23 cellular contexts compared by ENCODE assay signal in the genomic region with DNA sequence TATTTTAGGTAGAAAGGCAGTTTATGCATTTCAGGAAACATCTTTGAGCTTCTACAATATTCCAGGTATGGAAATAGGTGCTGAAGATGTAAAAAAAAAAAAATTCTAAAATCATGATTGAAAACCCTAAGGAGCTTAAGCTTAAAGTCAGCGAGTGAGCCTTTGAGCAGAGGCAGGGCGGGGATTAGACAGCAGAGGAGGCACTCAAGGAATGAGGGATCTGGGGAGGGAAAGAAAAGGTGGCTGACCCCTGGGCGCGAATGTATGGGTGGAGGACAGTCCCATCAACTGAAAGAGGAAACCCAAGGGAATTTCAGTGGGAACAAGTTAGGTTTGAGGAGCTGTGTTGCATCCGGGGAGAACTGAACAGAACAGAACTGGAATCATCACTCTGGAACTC. TPM values are rescaled to one million over a fixed set of nuclear protein-coding genes. Genes with fewer than 3 reads are reported as not detected.
DNase-seq lines count a peak whose midpoint lies in the region; ATAC-seq and TF ChIP-seq lines count a peak whose summit lies in the region.
"Had no signal": no experiment of that assay in that cellular context is flagged by ENCODE, and none has a peak within 500 bp of the region (broad histone marks: within the 10 kb centered on the region; RNA-seq: fewer than 3 reads in every experiment).

No MANE protein-coding gene starts in this region.

- no peak overlapping the region for H2BK120ac ChIP-seq in trophoblast cell (ENCODE audit: insufficient read depth, low read length, poor library complexity)

- no peak overlapping the region for H3K23ac ChIP-seq in trophoblast cell (ENCODE audit: low read length)

- no peak overlapping the region for H3K4me2 ChIP-seq in trophoblast cell (ENCODE audit: low read length)
- H3K4me2 ChIP-seq: BLaER1, KMS-11, SK-N-SH had no signal

- no peak overlapping the region for H4K91ac ChIP-seq in trophoblast cell (ENCODE audit: low read depth, low read length)

- H3K14ac ChIP-seq in trophoblast cell (ENCODE audit: low read length), result no peak overlapping the region

- H3K4ac ChIP-seq in trophoblast cell (ENCODE audit: low read depth, low read length), result no peak overlapping the region

- H3K9me3 ChIP-seq in trophoblast cell (ENCODE audit: insufficient read depth, low read depth, low read length), result no peaks in the 10 kb centered on the region
- H3K9me3 ChIP-seq: BLaER1, SK-N-SH had no signal

- ATAC-seq in GM19351 (IDR thresholded peaks at IDR 0.05; ENCODE audit: unreplicated experiment) (no peak), HG03378 (IDR thresholded peaks at IDR 0.05; ENCODE audit: unreplicated experiment) (no peak), HG03342 (IDR thresholded peaks at IDR 0.05; ENCODE audit: unreplicated experiment) (no peak)
- ATAC-seq: GM12878 had no signal

- peaks cover 11% of the 10 kb centered on the region for H3K79me1 ChIP-seq in trophoblast cell (ENCODE audit: low read length)

- H3K27me3 ChIP-seq in trophoblast cell (ENCODE audit: insufficient read depth, low read length), result no peaks in the 10 kb centered on the region

- no CpG with 5 or more reads among the region's 5 CpGs for WGBS in trophoblast cell (ENCODE audit: extremely low coverage, insufficient coverage, insufficient read length)

- H4K12ac ChIP-seq in trophoblast cell (ENCODE audit: low read depth, low read length), result no peak overlapping the region

- H2BK12ac ChIP-seq in trophoblast cell (ENCODE audit: low read length), result peak overlapping the region; percentile 13

- H2BK5ac ChIP-seq in trophoblast cell (ENCODE audit: low read depth, low read length, poor library complexity), result no peak overlapping the region

- no peak overlapping the region for H3K4me3 ChIP-seq in trophoblast cell (ENCODE audit: low read depth, low read length)
- H3K4me3 ChIP-seq: BLaER1, GM12878 had no signal

- H3K4me3 Mint-ChIP-seq in brain, result peak overlapping the region in 1 of 5 experiments; percentile 2
- no peak overlapping the region for H3K4me3 Mint-ChIP-seq in nephron
- H3K4me3 Mint-ChIP-seq: CD4-positive, CD25-positive, alpha-beta regulatory T cell had no signal

- peaks cover 7% of the 10 kb centered on the region for H3K27me3 Mint-ChIP-seq in brain
- H3K27me3 Mint-ChIP-seq in nephron (ENCODE audit: low read depth), result no peaks in the 10 kb centered on the region

- no peaks in the 10 kb centered on the region for H3K36me3 ChIP-seq in trophoblast cell (ENCODE audit: control insufficient read depth in 1 of 2, insufficient read depth in 2 of 2, low read length in 2 of 2)
- H3K36me3 ChIP-seq: BLaER1 had no signal

- H2AFZ ChIP-seq in trophoblast cell (ENCODE audit: insufficient read depth, low read length, poor library complexity), result no peak overlapping the region

- TF ChIP-seq CTCF in brain (conservative IDR thresholded peaks at IDR 0.05), result no peak
- TF ChIP-seq CTCF in nephron (IDR thresholded peaks at IDR 0.05; ENCODE audit: unreplicated experiment in 3 of 3), result no peak

- no peak overlapping the region for H4K8ac ChIP-seq in trophoblast cell (ENCODE audit: low read depth, low read length)

- H3K79me2 ChIP-seq in trophoblast cell (ENCODE audit: control insufficient read depth, insufficient read depth, low read length, poor library complexity), result no peaks in the 10 kb centered on the region

- H3K9ac ChIP-seq in trophoblast cell (ENCODE audit: low read length), result no peak overlapping the region
- H3K9ac ChIP-seq: BLaER1, KMS-11, SK-N-SH had no signal

- peaks cover 3 to 8% of the 10 kb centered on the region in 2 experiments for H3K4me1 ChIP-seq in trophoblast cell (ENCODE audit: control insufficient read depth in 1 of 2, insufficient read depth in 2 of 2, low read length in 2 of 2)

- H3K36me3 Mint-ChIP-seq in brain (no peaks in the 10 kb centered on the region), nephron (ENCODE audit: low read depth) (no peaks in the 10 kb centered on the region)
- H3K36me3 Mint-ChIP-seq: CD4-positive, CD25-positive, alpha-beta regulatory T cell; IgD-negative memory B cell had no signal

- H3K4me1 Mint-ChIP-seq in brain, result peaks cover 65% of the 10 kb centered on the region
- peaks cover 58% of the 10 kb centered on the region for H3K4me1 Mint-ChIP-seq in nephron

- no peak overlapping the region for H3K18ac ChIP-seq in trophoblast cell (ENCODE audit: low read length)

- H3K9me3 Mint-ChIP-seq in brain (no peaks in the 10 kb centered on the region), nephron (no peaks in the 10 kb centered on the region)
- H3K9me3 Mint-ChIP-seq: IgD-negative memory B cell had no signal

- DNase-seq in NCI-H82 (lab: John Stamatoyannopoulos, UW), result peak; percentile 91
- DNase-seq in trophoblast cell, result no peak
- DNase-seq in DMS79 treated with DMSO at 0.1 percent for 48 hours (lab: John Stamatoyannopoulos, UW), result no peak
- DNase-seq: CD4-positive, CD25-positive, alpha-beta regulatory T cell; EL; GDM1; H7; MM.1S; NCI-H1417; NCI-H1694; NCI-H2029 treated with DMSO at 0.1 percent for 48 hours; NCI-H2227 treated with DMSO at 0.1 percent for 48 hours; SK-N-SH; SW 1271 had no signal

- H3K27ac ChIP-seq in trophoblast cell (ENCODE audit: low read depth, low read length), result no peak overlapping the region
- H3K27ac ChIP-seq: BLaER1, KMS-11 had no signal

- H2AK5ac ChIP-seq in trophoblast cell (ENCODE audit: low read length), result no peak overlapping the region

- H3K27ac Mint-ChIP-seq in brain (peak overlapping the region; percentile 24 to 84 (median 75)), nephron (peak overlapping the region; percentile 72 to 86 (median 79))
- H3K27ac Mint-ChIP-seq: CD4-positive, CD25-positive, alpha-beta regulatory T cell; IgD-negative memory B cell had no signal

RNA-seq across cellular contexts. Expression of a gene that starts 6.4 kb away (rescaled TPM):
- 1,278 TPM for polyA plus RNA-seq in brain (ENCODE audit: insufficient read depth, low read depth, low replicate concordance)
- 441 and 482 TPM in 2 replicates for polyA plus RNA-seq in trophoblast cell (2013)

RNA-seq across cellular contexts. Expression of a gene that starts 6.8 kb away (rescaled TPM):
- polyA plus RNA-seq in brain (ENCODE audit: insufficient read depth, low read depth, low replicate concordance), result 293 TPM
- polyA plus RNA-seq in trophoblast cell (2013), result 219 and 234 TPM in 2 replicates

RNA-seq across cellular contexts. Expression of a gene that starts 12.6 kb away (rescaled TPM):
- 0.81 TPM for polyA plus RNA-seq in brain (ENCODE audit: insufficient read depth, low read depth, low replicate concordance)
- 0.29 and 0.37 TPM in 2 replicates for polyA plus RNA-seq in trophoblast cell (2013)

RNA-seq across cellular contexts. Expression of a gene that starts 29.6 kb away (rescaled TPM):
- 13.7 TPM for polyA plus RNA-seq in brain (ENCODE audit: insufficient read depth, low read depth, low replicate concordance)
- 0.04 TPM in 2 replicates for polyA plus RNA-seq in trophoblast cell (2013)

RNA-seq across cellular contexts. Expression of a gene that starts 35.9 kb away (rescaled TPM):
- polyA plus RNA-seq in brain (ENCODE audit: insufficient read depth, low read depth, low replicate concordance), result 77.8 TPM
- 30.5 and 31.7 TPM in 2 replicates for polyA plus RNA-seq in trophoblast cell (2013)
